Comparison of ENCODE assay signal across 15 cellular contexts in the genomic region with DNA sequence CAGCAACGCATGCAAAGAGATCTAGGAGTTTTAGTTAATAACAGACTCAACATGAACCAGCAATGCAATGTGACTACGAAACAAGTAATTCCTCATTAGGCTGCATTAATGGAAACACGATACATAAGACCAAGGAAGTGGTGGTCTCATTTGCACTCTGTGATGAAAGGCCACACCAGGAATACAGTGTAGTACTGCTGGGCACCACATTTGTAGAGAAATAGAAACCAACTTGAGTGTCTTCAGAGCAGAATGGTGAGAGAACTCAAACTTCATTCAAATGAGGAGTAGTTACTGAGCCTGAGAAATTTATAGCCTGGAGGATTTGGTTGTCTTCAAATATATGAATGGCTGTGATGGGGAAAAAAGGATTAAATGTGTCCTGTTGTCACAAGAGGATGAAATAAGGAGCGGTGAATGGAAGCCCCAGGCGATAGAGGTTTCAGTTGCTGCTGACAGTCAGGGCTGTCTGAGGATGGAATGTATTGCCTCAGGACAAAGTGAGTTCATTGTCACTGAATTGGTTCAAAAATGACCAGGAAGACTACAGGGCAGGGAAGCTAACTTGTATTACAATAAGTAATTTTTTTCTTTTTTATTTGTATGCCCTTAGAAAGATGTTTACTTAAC. TPM values are rescaled to one million over a fixed set of nuclear protein-coding genes. Genes with fewer than 3 reads are reported as not detected.
A peak's percentile ranks its signal among the peaks of the same experiment; 100 is the strongest.
DNase-seq lines count a peak whose midpoint lies in the region; ATAC-seq and TF ChIP-seq lines count a peak whose summit lies in the region.
"Had no signal": no experiment of that assay in that cellular context is flagged by ENCODE, and none has a peak within 500 bp of the region (broad histone marks: within the 10 kb centered on the region; RNA-seq: fewer than 3 reads in every experiment).

No MANE protein-coding gene starts in this region.

- H3K27me3 ChIP-seq in CD4-positive, CD25-positive, alpha-beta regulatory T cell (ENCODE audit: control insufficient read depth, insufficient read depth, low read length) = no peaks in the 10 kb centered on the region
- H3K27me3 ChIP-seq: adrenal gland; BLaER1 treated with 17β-estradiol and CSF1 and Interleukin-3, amounts not matched to agents 10 nM and 100 nM; sigmoid colon had no signal

- ATAC-seq in CD4-positive, CD25-positive, alpha-beta regulatory T cell (ENCODE audit: low read depth in 2 of 2) = no peak
- ATAC-seq in T-cell (replicated peaks in 1 of 4) = peak in 1 of 4 experiments; percentile 38
- ATAC-seq in HG02610 (IDR thresholded peaks at IDR 0.05; ENCODE audit: unreplicated experiment) = no peak
- ATAC-seq in activated CD4-positive, CD25-positive, alpha-beta regulatory T cell treated with anti-CD3 and anti-CD28 coated beads, Interleukin-2, amount 50 U/mL, for 24 hours = no peak
- ATAC-seq in HG03521 (IDR thresholded peaks at IDR 0.05; ENCODE audit: unreplicated experiment) = no peak
- no peak for ATAC-seq in omental fat pad (ENCODE audit: low FRiP score)
- ATAC-seq: Panc1 had no signal

- CTCF ChIA-PET in T-cell (lab: Charles Lee) = interaction anchor here in 1 of 2 donors (0.6 kb wide), 2 partner anchors 39 to 58 kb away, joined by 3 to 4 read pairs; no protein-coding TSS in a partner anchor

- H3K4me1 ChIP-seq in CD4-positive, CD25-positive, alpha-beta regulatory T cell (ENCODE audit: control insufficient read depth, insufficient read depth, low read length, poor library complexity, severe bottlenecking) = peaks cover 16% of the 10 kb centered on the region

- POLR2A ChIA-PET in T-cell (lab: Charles Lee) = interaction anchor here in 1 of 2 donors (0.6 kb wide), 1 partner anchor 28 kb away, joined by 3 read pairs; no protein-coding TSS in a partner anchor

- H3K4me3 ChIP-seq in CD4-positive, CD25-positive, alpha-beta regulatory T cell (ENCODE audit: low read depth, low read length) = no peak overlapping the region
- H3K4me3 ChIP-seq: adrenal gland; BLaER1 treated with 17β-estradiol and CSF1 and Interleukin-3, amounts not matched to agents 10 nM and 100 nM; lower lobe of right lung; sigmoid colon had no signal

- DNase-seq in CD4-positive, CD25-positive, alpha-beta regulatory T cell = no peak
- DNase-seq in ELF-1 (ENCODE audit: low read depth, low spot score) = peak; percentile 76
- DNase-seq in T-cell = no peak
- peak; percentile 25 for DNase-seq in iPS-NIHi7 (ENCODE audit: extremely low spot score)
- no peak for DNase-seq in omental fat pad (ENCODE audit: low spot score)
- DNase-seq: adrenal gland, lower lobe of right lung, NCI-H1105 treated with DMSO at 0.1 percent for 48 hours, NCI-H524, sigmoid colon had no signal

- no peaks in the 10 kb centered on the region for H3K27me3 Mint-ChIP-seq in CD4-positive, CD25-positive, alpha-beta regulatory T cell
- H3K27me3 Mint-ChIP-seq in T-cell = no peaks in the 10 kb centered on the region

- H3K4me1 Mint-ChIP-seq in CD4-positive, CD25-positive, alpha-beta regulatory T cell = peaks cover 37 to 45% (median 42%) of the 10 kb centered on the region in 4 donors
- H3K4me1 Mint-ChIP-seq in T-cell = peaks cover 56 to 62% (median 57%) of the 10 kb centered on the region in 3 donors

- H3K27ac Mint-ChIP-seq in CD4-positive, CD25-positive, alpha-beta regulatory T cell = peak overlapping the region; percentile 70 to 90 (median 71)
- peak overlapping the region; percentile 79 to 88 for H3K27ac Mint-ChIP-seq in T-cell

- no peaks in the 10 kb centered on the region for H3K9me3 Mint-ChIP-seq in CD4-positive, CD25-positive, alpha-beta regulatory T cell
- no peaks in the 10 kb centered on the region for H3K9me3 Mint-ChIP-seq in T-cell

- H3K4me3 Mint-ChIP-seq in CD4-positive, CD25-positive, alpha-beta regulatory T cell = peak overlapping the region in 2 of 4 donors; percentile 35 to 50
- peak overlapping the region in 2 of 3 donors; percentile 12 to 54 for H3K4me3 Mint-ChIP-seq in T-cell

- H3K36me3 ChIP-seq in CD4-positive, CD25-positive, alpha-beta regulatory T cell (ENCODE audit: control insufficient read depth, insufficient read depth, low read length) = peaks cover 10% of the 10 kb centered on the region
- H3K36me3 ChIP-seq: adrenal gland, lower lobe of right lung, sigmoid colon had no signal

- H3K9me3 ChIP-seq in CD4-positive, CD25-positive, alpha-beta regulatory T cell (ENCODE audit: control insufficient read depth in 2 of 2, low read length in 2 of 2) = no peaks in the 10 kb centered on the region
- H3K9me3 ChIP-seq: adrenal gland, lower lobe of right lung, sigmoid colon had no signal

- no peak for TF ChIP-seq CTCF in omental fat pad (IDR thresholded peaks at IDR 0.05)

- H3K36me3 Mint-ChIP-seq in CD4-positive, CD25-positive, alpha-beta regulatory T cell = peaks cover 14% of the 10 kb centered on the region
- H3K36me3 Mint-ChIP-seq in T-cell = peaks cover 39% of the 10 kb centered on the region

- H3K27ac ChIP-seq in CD4-positive, CD25-positive, alpha-beta regulatory T cell (ENCODE audit: insufficient read depth, low read length, poor library complexity, severe bottlenecking) = no peak overlapping the region
- H3K27ac ChIP-seq: adrenal gland; BLaER1 treated with 17β-estradiol and CSF1 and Interleukin-3, amounts not matched to agents 10 nM and 100 nM; lower lobe of right lung; sigmoid colon had no signal

RNA-seq across cellular contexts. Expression of gene NFKB1, which starts 50.9 kb away (rescaled TPM):
- 152 TPM for total RNA-seq in CD4-positive, CD25-positive, alpha-beta regulatory T cell
- 10 to 100 TPM in 3 of 4 donors, 1 to 10 TPM in 1; 9.2 to 21.8 (median 13.6) TPM for polyA plus RNA-seq in CD4-positive, CD25-positive, alpha-beta regulatory T cell
- total RNA-seq in T-cell (100 to 1,000 TPM in 2 of 5 donors, 10 to 100 TPM in 3; 83.0 to 185 (median 92.1) TPM), omental fat pad (100 to 1,000 TPM in 1 of 4 donors, 10 to 100 TPM in 3; 26.4 to 151 (median 46.6) TPM)

Comparison
In these comparisons a context has a peak if more than half of its experiments do, and no peak if none do; other contexts are left out.
1. DNase-seq: peak in ELF-1 (single experiment) and iPS-NIHi7 (single experiment); none in CD4-positive, CD25-positive, alpha-beta regulatory T cell (0 of 3), T-cell (0 of 34) and omental fat pad (single experiment).